In the genomic region with DNA sequence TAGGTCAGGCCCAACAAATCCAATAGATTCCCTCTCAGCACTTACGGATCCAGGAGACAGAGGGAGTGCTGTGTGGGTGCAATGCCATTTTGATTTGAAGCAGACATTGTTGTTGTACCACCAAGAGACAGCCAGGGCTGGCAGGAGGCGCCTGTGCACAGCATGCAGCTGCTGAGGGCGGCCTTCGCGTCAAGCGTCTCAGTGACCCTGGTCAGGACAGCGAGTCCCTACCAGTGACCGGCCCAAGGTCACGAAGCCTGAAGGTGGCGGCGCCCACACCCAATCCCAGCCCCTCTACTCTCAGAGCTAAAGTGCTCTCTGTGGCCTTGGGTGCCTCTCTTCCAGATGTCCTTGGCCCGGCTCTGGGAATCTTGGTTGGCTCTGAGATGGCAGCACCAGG, we compare ENCODE assay signal across 18 cellular contexts. TPM values are rescaled to one million over a fixed set of nuclear protein-coding genes. Genes with fewer than 3 reads are reported as not detected.
A peak's percentile ranks its signal among the peaks of the same experiment; 100 is the strongest.
DNase-seq lines count a peak whose midpoint lies in the region; ATAC-seq and TF ChIP-seq lines count a peak whose summit lies in the region.
"Had no signal": no experiment of that assay in that cellular context is flagged by ENCODE, and none has a peak within 500 bp of the region (broad histone marks: within the 10 kb centered on the region; RNA-seq: fewer than 3 reads in every experiment).

No MANE protein-coding gene starts in this region.

- 91% methylated on average over 12 of the region's 12 CpGs for WGBS in right cardiac atrium
- 95 to 96% methylated on average over 11 to 12 of the region's 12 CpGs for WGBS in endodermal cell (ENCODE audit: insufficient coverage in 1 of 2, insufficient read length in 1 of 2), 2 experiments

- H3K9me3 Mint-ChIP-seq in endodermal cell (peaks cover 23% of the 10 kb centered on the region), osteocyte (ENCODE audit: unreplicated experiment) (peaks cover 17% of the 10 kb centered on the region), WTC11 (peaks cover 23% of the 10 kb centered on the region)
- H3K9me3 Mint-ChIP-seq in activated naive CD8-positive, alpha-beta T cell treated with anti-CD3 and anti-CD28 coated beads, Interleukin-2, amount 50 U/mL, for 24 hours, result peaks cover 22% of the 10 kb centered on the region

- H3K27ac Mint-ChIP-seq in endodermal cell (no peak overlapping the region), osteocyte (ENCODE audit: unreplicated experiment) (no peak overlapping the region), WTC11 (no peak overlapping the region)
- H3K27ac Mint-ChIP-seq in activated naive CD8-positive, alpha-beta T cell treated with anti-CD3 and anti-CD28 coated beads, Interleukin-2, amount 50 U/mL, for 24 hours, result no peak overlapping the region
- H3K27ac Mint-ChIP-seq: CD4-positive, alpha-beta T cell had no signal

- no peak overlapping the region for H3K4me3 Mint-ChIP-seq in endodermal cell
- no peak overlapping the region for H3K4me3 Mint-ChIP-seq in osteocyte (ENCODE audit: unreplicated experiment)
- H3K4me3 Mint-ChIP-seq in activated naive CD8-positive, alpha-beta T cell treated with anti-CD3 and anti-CD28 coated beads, Interleukin-2, amount 50 U/mL, for 24 hours, result no peak overlapping the region
- H3K4me3 Mint-ChIP-seq in WTC11, result no peak overlapping the region
- H3K4me3 Mint-ChIP-seq: CD4-positive, alpha-beta T cell had no signal

- intact Hi-C loops in right cardiac atrium (cut with DNase I) (no loop called here), Right ventricle myocardium superior (cut with DNase I) (no loop called here)

- H3K27ac ChIP-seq in right cardiac atrium (ENCODE audit: low read length) (peak overlapping the region; percentile 23), endodermal cell (ENCODE audit: low read depth, low read length) (no peak overlapping the region)
- H3K27ac ChIP-seq: C4-2B, GM23248 had no signal

- CTCF ChIA-PET in WTC11 (lab: Charles Lee), result no interaction called here

- H3K27me3 Mint-ChIP-seq in endodermal cell (ENCODE audit: insufficient read depth) (peaks cover 4% of the 10 kb centered on the region), osteocyte (ENCODE audit: unreplicated experiment) (no peaks in the 10 kb centered on the region), WTC11 (ENCODE audit: low read depth) (no peaks in the 10 kb centered on the region)
- H3K27me3 Mint-ChIP-seq in activated naive CD8-positive, alpha-beta T cell treated with anti-CD3 and anti-CD28 coated beads, Interleukin-2, amount 50 U/mL, for 24 hours, result no peaks in the 10 kb centered on the region
- H3K27me3 Mint-ChIP-seq: CD4-positive, alpha-beta T cell had no signal

- DNase-seq in right cardiac atrium (no peak), Right ventricle myocardium superior (no peak), endodermal cell (peak; percentile 40), osteocyte (ENCODE audit: extremely low spot score, unreplicated experiment) (peak; percentile 81), HPDE6-E6E7 (ENCODE audit: extremely low spot score) (no peak), WTC11 (ENCODE audit: low spot score) (no peak)
- no peak for DNase-seq in activated naive CD8-positive, alpha-beta T cell treated with anti-CD3 and anti-CD28 coated beads, Interleukin-2, amount 50 U/mL, for 24 hours
- DNase-seq: Caco-2; CD4-positive, alpha-beta T cell; GDM1; GM23248; HCEC 1CT had no signal

- no peak overlapping the region for H3K4me3 ChIP-seq in right cardiac atrium (ENCODE audit: low read length)
- no peak overlapping the region for H3K4me3 ChIP-seq in endodermal cell (ENCODE audit: low read length)
- H3K4me3 ChIP-seq: GM23248 had no signal

- H3K27me3 ChIP-seq in right cardiac atrium (ENCODE audit: control insufficient read depth, insufficient read depth) (no peaks in the 10 kb centered on the region), endodermal cell (ENCODE audit: control insufficient read depth, insufficient read depth, low read length, poor library complexity, severe bottlenecking) (no peaks in the 10 kb centered on the region)

- peaks cover 3% of the 10 kb centered on the region for H3K4me1 ChIP-seq in right cardiac atrium (ENCODE audit: control insufficient read depth, insufficient read depth, low read length)
- H3K4me1 ChIP-seq in endodermal cell (ENCODE audit: control insufficient read depth, insufficient read depth, low read length), result no peaks in the 10 kb centered on the region
- H3K4me1 ChIP-seq: Caco-2 had no signal

- no peaks in the 10 kb centered on the region for H3K36me3 ChIP-seq in endodermal cell (ENCODE audit: control insufficient read depth, insufficient read depth, low read length)

- TF ChIP-seq CTCF in endodermal cell (conservative IDR thresholded peaks at IDR 0.05) (no peak), osteocyte (IDR thresholded peaks at IDR 0.05) (no peak), WTC11 (IDR thresholded peaks at IDR 0.05) (no peak)

- no peaks in the 10 kb centered on the region for H3K36me3 Mint-ChIP-seq in endodermal cell (ENCODE audit: low read depth)
- no peaks in the 10 kb centered on the region for H3K36me3 Mint-ChIP-seq in osteocyte (ENCODE audit: unreplicated experiment)
- no peaks in the 10 kb centered on the region for H3K36me3 Mint-ChIP-seq in activated naive CD8-positive, alpha-beta T cell treated with anti-CD3 and anti-CD28 coated beads, Interleukin-2, amount 50 U/mL, for 24 hours (ENCODE audit: low read depth)
- H3K36me3 Mint-ChIP-seq in WTC11, result peaks cover 18% of the 10 kb centered on the region

- POLR2A ChIA-PET in WTC11 (lab: Charles Lee), result no interaction called here

- H3K9me3 ChIP-seq in right cardiac atrium (ENCODE audit: control insufficient read depth, low read length) (no peaks in the 10 kb centered on the region), endodermal cell (ENCODE audit: control insufficient read depth, low read length) (peaks cover 20% of the 10 kb centered on the region)

- H3K4me1 Mint-ChIP-seq in endodermal cell (peaks cover 13% of the 10 kb centered on the region), osteocyte (ENCODE audit: unreplicated experiment) (no peaks in the 10 kb centered on the region), WTC11 (peaks cover 4% of the 10 kb centered on the region)
- H3K4me1 Mint-ChIP-seq in activated naive CD8-positive, alpha-beta T cell treated with anti-CD3 and anti-CD28 coated beads, Interleukin-2, amount 50 U/mL, for 24 hours, result no peaks in the 10 kb centered on the region

- no peak overlapping the region for H3K9ac ChIP-seq in endodermal cell (ENCODE audit: extremely low read depth, low read length, poor library complexity, severe bottlenecking)
- H3K9ac ChIP-seq: GM23248 had no signal

- no peak for ATAC-seq in right cardiac atrium
- no peak for ATAC-seq in Right ventricle myocardium superior (ENCODE audit: poor library complexity)
- no peak for ATAC-seq in activated naive CD8-positive, alpha-beta T cell treated with anti-CD3 and anti-CD28 coated beads, Interleukin-2, amount 50 U/mL, for 24 hours
- ATAC-seq in WTC11, result no peak

TF ChIP-seq in WTC11, 78 proteins besides CTCF, POLR2A, EP300 and RAD21 (continues in another document):
- no peak for TF ChIP-seq ATF1 (CRISPR knock-in tag; IDR thresholded peaks at IDR 0.05)
- TF ChIP-seq ZNF671 (CRISPR knock-in tag; IDR thresholded peaks at IDR 0.05), result no peak
- TF ChIP-seq, protein P1, sequence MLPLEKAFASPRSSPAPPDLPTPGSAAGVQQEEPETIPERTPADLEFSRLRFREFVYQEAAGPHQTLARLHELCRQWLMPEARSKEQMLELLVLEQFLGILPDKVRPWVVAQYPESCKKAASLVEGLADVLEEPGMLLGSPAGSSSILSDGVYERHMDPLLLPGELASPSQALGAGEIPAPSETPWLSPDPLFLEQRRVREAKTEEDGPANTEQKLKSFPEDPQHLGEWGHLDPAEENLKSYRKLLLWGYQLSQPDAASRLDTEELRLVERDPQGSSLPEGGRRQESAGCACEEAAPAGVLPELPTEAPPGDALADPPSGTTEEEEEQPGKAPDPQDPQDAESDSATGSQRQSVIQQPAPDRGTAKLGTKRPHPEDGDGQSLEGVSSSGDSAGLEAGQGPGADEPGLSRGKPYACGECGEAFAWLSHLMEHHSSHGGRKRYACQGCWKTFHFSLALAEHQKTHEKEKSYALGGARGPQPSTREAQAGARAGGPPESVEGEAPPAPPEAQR (CRISPR knock-in tag; IDR thresholded peaks at IDR 0.05), result no peak
- TF ChIP-seq, protein P2, sequence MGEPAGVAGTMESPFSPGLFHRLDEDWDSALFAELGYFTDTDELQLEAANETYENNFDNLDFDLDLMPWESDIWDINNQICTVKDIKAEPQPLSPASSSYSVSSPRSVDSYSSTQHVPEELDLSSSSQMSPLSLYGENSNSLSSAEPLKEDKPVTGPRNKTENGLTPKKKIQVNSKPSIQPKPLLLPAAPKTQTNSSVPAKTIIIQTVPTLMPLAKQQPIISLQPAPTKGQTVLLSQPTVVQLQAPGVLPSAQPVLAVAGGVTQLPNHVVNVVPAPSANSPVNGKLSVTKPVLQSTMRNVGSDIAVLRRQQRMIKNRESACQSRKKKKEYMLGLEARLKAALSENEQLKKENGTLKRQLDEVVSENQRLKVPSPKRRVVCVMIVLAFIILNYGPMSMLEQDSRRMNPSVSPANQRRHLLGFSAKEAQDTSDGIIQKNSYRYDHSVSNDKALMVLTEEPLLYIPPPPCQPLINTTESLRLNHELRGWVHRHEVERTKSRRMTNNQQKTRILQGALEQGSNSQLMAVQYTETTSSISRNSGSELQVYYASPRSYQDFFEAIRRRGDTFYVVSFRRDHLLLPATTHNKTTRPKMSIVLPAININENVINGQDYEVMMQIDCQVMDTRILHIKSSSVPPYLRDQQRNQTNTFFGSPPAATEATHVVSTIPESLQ (CRISPR knock-in tag; IDR thresholded peaks at IDR 0.05), result no peak
- no peak for TF ChIP-seq FOXK1 (CRISPR knock-in tag; IDR thresholded peaks at IDR 0.05)
- no peak for TF ChIP-seq TP53 (CRISPR knock-in tag; IDR thresholded peaks at IDR 0.05)
- TF ChIP-seq ESRRA (CRISPR knock-in tag; IDR thresholded peaks at IDR 0.05; ENCODE audit: borderline replicate concordance), result no peak
- TF ChIP-seq, protein P3, sequence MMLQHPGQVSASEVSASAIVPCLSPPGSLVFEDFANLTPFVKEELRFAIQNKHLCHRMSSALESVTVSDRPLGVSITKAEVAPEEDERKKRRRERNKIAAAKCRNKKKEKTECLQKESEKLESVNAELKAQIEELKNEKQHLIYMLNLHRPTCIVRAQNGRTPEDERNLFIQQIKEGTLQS (CRISPR knock-in tag; conservative IDR thresholded peaks at IDR 0.05), result no peak
- TF ChIP-seq, protein P4, sequence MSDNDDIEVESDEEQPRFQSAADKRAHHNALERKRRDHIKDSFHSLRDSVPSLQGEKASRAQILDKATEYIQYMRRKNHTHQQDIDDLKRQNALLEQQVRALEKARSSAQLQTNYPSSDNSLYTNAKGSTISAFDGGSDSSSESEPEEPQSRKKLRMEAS (CRISPR knock-in tag; IDR thresholded peaks at IDR 0.05), result no peak
- no peak for TF ChIP-seq HMGA2 (CRISPR knock-in tag; IDR thresholded peaks at IDR 0.05)
- no peak for TF ChIP-seq CBFB (CRISPR knock-in tag; IDR thresholded peaks at IDR 0.05; ENCODE audit: low read depth)

RNA-seq across cellular contexts. Expression of a gene that starts 40.5 kb away (rescaled TPM):
- total RNA-seq in right cardiac atrium (1 to 10 TPM; 1.2 to 6.1 (median 1.8) TPM), Right ventricle myocardium superior (not detected), endodermal cell (under 1 TPM; 0.29 to 0.42 TPM), osteocyte (not detected in 2 replicates), WTC11 (2021) (1.4 to 2.4 TPM (median 1.7 TPM) in 3 replicates)
- 0.63 TPM for polyA plus RNA-seq in right cardiac atrium
- 5.3 TPM for polyA plus RNA-seq in endodermal cell (2013, experiment 1 of 2)
- 4.7 TPM for polyA plus RNA-seq in endodermal cell (2013, experiment 2 of 2)
- total RNA-seq: A172; Caco-2; CD4-positive, alpha-beta T cell; Daoy; GM23248; H4; HT1080 had no signal
- polyA plus RNA-seq: BJ, GM23248 had no signal

Comparison
In these comparisons a context has a peak if more than half of its experiments do, and no peak if none do; other contexts are left out.
1. DNase-seq: peak in endodermal cell (single experiment) and osteocyte (single experiment); none in right cardiac atrium (0 of 3), Right ventricle myocardium superior (single experiment), activated naive CD8-positive, alpha-beta T cell treated with anti-CD3 and anti-CD28 coated beads, Interleukin-2, amount 50 U/mL, for 24 hours (single experiment), HPDE6-E6E7 (single experiment) and WTC11 (single experiment).